10 cellular contexts compared by ENCODE assay signal in genomic region chr4:7134737-7135388, GRCh38. TPM values are rescaled to one million over a fixed set of nuclear protein-coding genes. Genes with fewer than 3 reads are reported as not detected.
A peak's percentile ranks its signal among the peaks of the same experiment; 100 is the strongest.
DNase-seq lines count a peak whose midpoint lies in the region; ATAC-seq and TF ChIP-seq lines count a peak whose summit lies in the region.
"Had no signal": no experiment of that assay in that cellular context is flagged by ENCODE, and none has a peak within 500 bp of the region (broad histone marks: within the 10 kb centered on the region; RNA-seq: fewer than 3 reads in every experiment).

No MANE protein-coding gene starts in this region.

- intact Hi-C loops in left lung (cut with DNase I): no loop called here
- intact Hi-C loops in vagina (cut with DNase I): no loop called here

- H3K9me3 Mint-ChIP-seq in activated naive CD8-positive, alpha-beta T cell treated with anti-CD3 and anti-CD28 coated beads, Interleukin-2, amount 10 ng/mL, durations not matched to agents 7 days and 5 days: peaks cover 5% of the 10 kb centered on the region
- peaks cover 6% of the 10 kb centered on the region for H3K9me3 Mint-ChIP-seq in activated naive CD8-positive, alpha-beta T cell treated with anti-CD3 and anti-CD28 coated beads, Interleukin-2, amount 50 U/mL, for 24 hours

- no peak overlapping the region for H3K4me3 Mint-ChIP-seq in activated naive CD8-positive, alpha-beta T cell treated with anti-CD3 and anti-CD28 coated beads, Interleukin-2, amount 10 ng/mL, durations not matched to agents 7 days and 5 days
- H3K4me3 Mint-ChIP-seq in activated naive CD8-positive, alpha-beta T cell treated with anti-CD3 and anti-CD28 coated beads, Interleukin-2, amount 50 U/mL, for 24 hours: no peak overlapping the region
- H3K4me3 Mint-ChIP-seq: CD4-positive, alpha-beta memory T cell had no signal

- ATAC-seq in activated naive CD8-positive, alpha-beta T cell treated with anti-CD3 and anti-CD28 coated beads, Interleukin-2, amount 10 ng/mL, durations not matched to agents 7 days and 5 days (ENCODE audit: low read depth): peak; percentile 12
- ATAC-seq in activated naive CD8-positive, alpha-beta T cell treated with anti-CD3 and anti-CD28 coated beads, Interleukin-2, amount 50 U/mL, for 24 hours: no peak
- ATAC-seq in left lung: peak; percentile 70
- no peak for ATAC-seq in GM19463 (IDR thresholded peaks at IDR 0.05; ENCODE audit: unreplicated experiment)
- ATAC-seq in HG02571 (IDR thresholded peaks at IDR 0.05; ENCODE audit: unreplicated experiment): no peak

- TF ChIP-seq POLR2A in vagina (IDR thresholded peaks at IDR 0.05): no peak

- peaks cover 3 to 4% of the 10 kb centered on the region in 2 donors for H3K4me1 ChIP-seq in left lung
- peaks cover 20% of the 10 kb centered on the region for H3K4me1 ChIP-seq in vagina

- H3K27me3 Mint-ChIP-seq in activated naive CD8-positive, alpha-beta T cell treated with anti-CD3 and anti-CD28 coated beads, Interleukin-2, amount 10 ng/mL, durations not matched to agents 7 days and 5 days: no peaks in the 10 kb centered on the region
- peaks cover 2% of the 10 kb centered on the region for H3K27me3 Mint-ChIP-seq in activated naive CD8-positive, alpha-beta T cell treated with anti-CD3 and anti-CD28 coated beads, Interleukin-2, amount 50 U/mL, for 24 hours
- H3K27me3 Mint-ChIP-seq: CD4-positive, alpha-beta memory T cell had no signal

- POLR2A ChIA-PET in activated naive CD8-positive, alpha-beta T cell treated with anti-CD3 and anti-CD28 coated beads, Interleukin-2, amount 10 ng/mL, durations not matched to agents 7 days and 5 days (lab: Charles Lee): no interaction called here

- H3K9me3 ChIP-seq in left lung (peaks cover 0 to 5% of the 10 kb centered on the region in 2 donors), vagina (peaks cover 3% of the 10 kb centered on the region)
- H3K9me3 ChIP-seq: ascending aorta had no signal

- H3K27ac ChIP-seq in left lung (no peak overlapping the region), vagina (peak overlapping the region; percentile 62)

- H3K4me3 ChIP-seq in left lung (no peak overlapping the region), vagina (no peak overlapping the region)
- H3K4me3 ChIP-seq: ascending aorta had no signal

- H3K27ac Mint-ChIP-seq in activated naive CD8-positive, alpha-beta T cell treated with anti-CD3 and anti-CD28 coated beads, Interleukin-2, amount 10 ng/mL, durations not matched to agents 7 days and 5 days: no peak overlapping the region
- H3K27ac Mint-ChIP-seq in activated naive CD8-positive, alpha-beta T cell treated with anti-CD3 and anti-CD28 coated beads, Interleukin-2, amount 50 U/mL, for 24 hours: no peak overlapping the region

- no peaks in the 10 kb centered on the region for H3K36me3 Mint-ChIP-seq in activated naive CD8-positive, alpha-beta T cell treated with anti-CD3 and anti-CD28 coated beads, Interleukin-2, amount 10 ng/mL, durations not matched to agents 7 days and 5 days
- H3K36me3 Mint-ChIP-seq in activated naive CD8-positive, alpha-beta T cell treated with anti-CD3 and anti-CD28 coated beads, Interleukin-2, amount 50 U/mL, for 24 hours (ENCODE audit: low read depth): no peaks in the 10 kb centered on the region
- H3K36me3 Mint-ChIP-seq: CD4-positive, alpha-beta memory T cell had no signal

- DNase-seq in activated naive CD8-positive, alpha-beta T cell treated with anti-CD3 and anti-CD28 coated beads, Interleukin-2, amount 10 ng/mL, durations not matched to agents 7 days and 5 days: no peak
- DNase-seq in activated naive CD8-positive, alpha-beta T cell treated with anti-CD3 and anti-CD28 coated beads, Interleukin-2, amount 50 U/mL, for 24 hours: no peak
- DNase-seq in astrocyte of the hippocampus (ENCODE audit: low read depth, low spot score) (peak; percentile 80), left lung (peak in 1 of 2 donors; percentile 65), vagina (ENCODE audit: extremely low spot score in 2 of 2) (no peak)
- DNase-seq in activated naive CD4-positive, alpha-beta T cell treated with Interleukin-2 at 50 U/mL for 16 hours: no peak
- DNase-seq: CD4-positive, alpha-beta memory T cell had no signal

- H3K36me3 ChIP-seq in left lung (no peaks in the 10 kb centered on the region), vagina (no peaks in the 10 kb centered on the region)
- H3K36me3 ChIP-seq: ascending aorta had no signal

- H3K27me3 ChIP-seq in left lung (peaks cover 0 to 10% of the 10 kb centered on the region in 2 donors), vagina (no peaks in the 10 kb centered on the region)
- H3K27me3 ChIP-seq: ascending aorta had no signal

- H3K4me1 Mint-ChIP-seq in activated naive CD8-positive, alpha-beta T cell treated with anti-CD3 and anti-CD28 coated beads, Interleukin-2, amount 10 ng/mL, durations not matched to agents 7 days and 5 days: peaks cover 3% of the 10 kb centered on the region
- H3K4me1 Mint-ChIP-seq in activated naive CD8-positive, alpha-beta T cell treated with anti-CD3 and anti-CD28 coated beads, Interleukin-2, amount 50 U/mL, for 24 hours: no peaks in the 10 kb centered on the region

- TF ChIP-seq CTCF in left lung (IDR thresholded peaks at IDR 0.05): no peak
- TF ChIP-seq CTCF in vagina (IDR thresholded peaks at IDR 0.05): no peak

RNA-seq across cellular contexts. Expression of gene SORCS2, which starts 57.5 kb away (rescaled TPM):
- total RNA-seq in activated naive CD8-positive, alpha-beta T cell treated with anti-CD3 and anti-CD28 coated beads, Interleukin-2, amount 10 ng/mL, durations not matched to agents 7 days and 5 days: not detected
- total RNA-seq in left lung (1 to 10 TPM; 6.5 to 9.6 TPM), vagina (5.4 TPM)
- total RNA-seq: CD4-positive, alpha-beta memory T cell had no signal

Comparison
In these comparisons a context has a peak if more than half of its experiments do, and no peak if none do; other contexts are left out.
1. ATAC-seq: peak in activated naive CD8-positive, alpha-beta T cell treated with anti-CD3 and anti-CD28 coated beads, Interleukin-2, amount 10 ng/mL, durations not matched to agents 7 days and 5 days (single experiment) and left lung (single experiment); none in activated naive CD8-positive, alpha-beta T cell treated with anti-CD3 and anti-CD28 coated beads, Interleukin-2, amount 50 U/mL, for 24 hours (single experiment), GM19463 (single experiment) and HG02571 (single experiment).